18 cellular contexts compared by ENCODE assay signal in genomic region chr2:29607025-29607424, GRCh38.
A peak's percentile ranks its signal among the peaks of the same experiment; 100 is the strongest.
DNase-seq lines count a peak whose midpoint lies in the region; ATAC-seq and TF ChIP-seq lines count a peak whose summit lies in the region.
"Had no signal": no experiment of that assay in that cellular context is flagged by ENCODE, and none has a peak within 500 bp of the region (broad histone marks: within the 10 kb centered on the region; RNA-seq: fewer than 3 reads in every experiment).

No MANE protein-coding gene starts in this region.

- peak overlapping the region; percentile 84 for H3K27ac ChIP-seq in epithelial cell of prostate
- H3K27ac ChIP-seq: BLaER1 had no signal

- ATAC-seq in stimulated activated naive CD8-positive, alpha-beta T cell treated with anti-CD3 and anti-CD28 coated beads, Interleukin-15, amount 100 ng/mL, for 72 hours: peak; percentile 59
- ATAC-seq in stimulated activated naive CD8-positive, alpha-beta T cell treated with anti-CD3 and anti-CD28 coated beads, Interleukin-15, Interleukin-2, amounts not matched to agents 100 U/mL and 50 U/mL, for 24 hours: no peak
- no peak for ATAC-seq in GM19328 (IDR thresholded peaks at IDR 0.05; ENCODE audit: unreplicated experiment)

- DNase-seq in stimulated activated naive CD8-positive, alpha-beta T cell treated with anti-CD3 and anti-CD28 coated beads, Interleukin-15, amount 100 ng/mL, for 72 hours: no peak
- DNase-seq in stimulated activated naive CD8-positive, alpha-beta T cell treated with anti-CD3 and anti-CD28 coated beads, Interleukin-15, Interleukin-2, amounts not matched to agents 100 U/mL and 50 U/mL, for 24 hours: no peak
- peak; percentile 62 for DNase-seq in MV-4-11 (lab: John Stamatoyannopoulos, UW)
- DNase-seq in epithelial cell of prostate (ENCODE audit: low read depth, low spot score): no peak
- DNase-seq in type B pancreatic cell (ENCODE audit: extremely low spot score, unreplicated experiment): no peak
- DNase-seq in DMS 273 treated with DMSO at 0.1 percent for 48 hours (lab: John Stamatoyannopoulos, UW): no peak
- DNase-seq in superior temporal gyrus (ENCODE audit: extremely low spot score): no peak
- DNase-seq: CD4-positive, alpha-beta memory T cell; EL; HCEC 1CT; NCI-H1417; NCI-H187; NCI-H2107; NCI-H510A treated with DMSO at 0.1 percent for 48 hours; NCI-H774; SHP77 had no signal

- no peak for TF ChIP-seq CTCF in type B pancreatic cell (conservative IDR thresholded peaks at IDR 0.05)

- no peaks in the 10 kb centered on the region for H3K4me1 Mint-ChIP-seq in stimulated activated naive CD8-positive, alpha-beta T cell treated with anti-CD3 and anti-CD28 coated beads, Interleukin-15, amount 100 ng/mL, for 72 hours
- H3K4me1 Mint-ChIP-seq in type B pancreatic cell (ENCODE audit: unreplicated experiment): peaks cover 16% of the 10 kb centered on the region
- H3K4me1 Mint-ChIP-seq: CD4-positive, alpha-beta memory T cell had no signal

- peaks cover 3% of the 10 kb centered on the region for H3K36me3 Mint-ChIP-seq in type B pancreatic cell
- H3K36me3 Mint-ChIP-seq: CD4-positive, alpha-beta memory T cell had no signal

- peaks cover 9% of the 10 kb centered on the region for H3K27me3 Mint-ChIP-seq in stimulated activated naive CD8-positive, alpha-beta T cell treated with anti-CD3 and anti-CD28 coated beads, Interleukin-15, amount 100 ng/mL, for 72 hours
- H3K27me3 Mint-ChIP-seq in type B pancreatic cell: no peaks in the 10 kb centered on the region

- H3K27ac Mint-ChIP-seq in stimulated activated naive CD8-positive, alpha-beta T cell treated with anti-CD3 and anti-CD28 coated beads, Interleukin-15, amount 100 ng/mL, for 72 hours: no peak overlapping the region
- H3K27ac Mint-ChIP-seq in type B pancreatic cell: peak overlapping the region; percentile 16
- H3K27ac Mint-ChIP-seq: CD4-positive, alpha-beta memory T cell had no signal

- H3K9me3 Mint-ChIP-seq in stimulated activated naive CD8-positive, alpha-beta T cell treated with anti-CD3 and anti-CD28 coated beads, Interleukin-15, amount 100 ng/mL, for 72 hours: no peaks in the 10 kb centered on the region
- peaks cover 6% of the 10 kb centered on the region for H3K9me3 Mint-ChIP-seq in type B pancreatic cell
- H3K9me3 Mint-ChIP-seq: CD4-positive, alpha-beta memory T cell had no signal

- H3K4me3 Mint-ChIP-seq in stimulated activated naive CD8-positive, alpha-beta T cell treated with anti-CD3 and anti-CD28 coated beads, Interleukin-15, amount 100 ng/mL, for 72 hours: no peak overlapping the region
- peak overlapping the region; percentile 23 for H3K4me3 Mint-ChIP-seq in type B pancreatic cell
- H3K4me3 Mint-ChIP-seq: CD4-positive, alpha-beta memory T cell had no signal
